ENCODE assay signal across 1 cellular context in genomic region chr7:96075510-96076349, GRCh38.
TF ChIP-seq lines count a peak whose summit lies in the region.

No MANE protein-coding gene starts in this region.

TF ChIP-seq in K562, 482 proteins besides CTCF, POLR2A, EP300 and RAD21 (continued from another document):
- TF ChIP-seq VEZF1 (CRISPR knock-in tag; IDR thresholded peaks at IDR 0.05) (0 out of 2 replicates have a peak, but pooled peaks have one; percentile 15), SIN3B (IDR thresholded peaks at IDR 0.05; ENCODE audit: low read depth) (no peak), ETS1 (conservative IDR thresholded peaks at IDR 0.05; ENCODE audit: control insufficient read depth, low read depth, low read length) (0 out of 2 replicates have a peak, but pooled peaks have one; percentile 44), FOXJ3 (CRISPR knock-in tag; IDR thresholded peaks at IDR 0.05) (no peak), AFF1 (IDR thresholded peaks at IDR 0.05; ENCODE audit: low read depth in 1 of 2, partially characterized antibody in 2 of 2) (no peak), ZBTB34 (CRISPR knock-in tag; IDR thresholded peaks at IDR 0.05) (no peak), POLR2G (IDR thresholded peaks at IDR 0.05; ENCODE audit: low read depth, low read length) (no peak)
